Comparison of ENCODE assay signal across 14 cellular contexts in the genomic region with DNA sequence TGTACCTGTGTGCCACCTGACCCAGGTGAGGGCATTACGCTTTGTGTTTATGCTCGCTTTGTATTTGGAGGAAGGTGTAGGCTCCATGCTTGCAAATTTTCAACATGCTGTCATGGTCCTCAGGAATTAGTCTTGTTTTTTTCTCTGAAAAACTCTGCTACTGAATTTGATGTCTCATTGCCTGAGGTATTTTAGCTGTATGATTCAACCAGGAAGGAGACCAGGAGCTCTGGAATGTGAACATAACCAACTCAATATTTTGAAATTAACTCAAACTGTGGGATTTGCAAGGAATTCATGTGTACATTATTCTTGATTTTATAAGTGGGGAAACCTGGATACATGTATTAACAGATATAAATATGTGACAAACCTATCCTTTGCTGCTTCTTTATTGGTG.
DNase-seq lines count a peak whose midpoint lies in the region; ATAC-seq and TF ChIP-seq lines count a peak whose summit lies in the region.
"Had no signal": no experiment of that assay in that cellular context is flagged by ENCODE, and none has a peak within 500 bp of the region (broad histone marks: within the 10 kb centered on the region; RNA-seq: fewer than 3 reads in every experiment).

No MANE protein-coding gene starts in this region.

- H3K36me3 ChIP-seq in brain microvascular endothelial cell (replicated peaks), result no peaks in the 10 kb centered on the region

- peak overlapping the region; percentile 35 for H3K27ac ChIP-seq in brain microvascular endothelial cell
- H3K27ac ChIP-seq: HL-60 had no signal

- H3K36me3 Mint-ChIP-seq in activated CD4-positive, alpha-beta T cell treated with anti-CD3 and anti-CD28 coated beads for 36 hours (ENCODE audit: low read depth), result no peaks in the 10 kb centered on the region
- no peaks in the 10 kb centered on the region for H3K36me3 Mint-ChIP-seq in effector memory CD8-positive, alpha-beta T cell (ENCODE audit: insufficient read depth)
- H3K36me3 Mint-ChIP-seq in activated CD8-positive, alpha-beta memory T cell treated with anti-CD3 and anti-CD28 coated beads, Interleukin-2, amount 10 ng/mL, durations not matched to agents 7 days and 5 days, result no peaks in the 10 kb centered on the region

- POLR2A ChIA-PET in AG04449 (lab: Yijun Ruan, JAX), result no interaction called here
- POLR2A ChIA-PET in activated CD4-positive, alpha-beta T cell treated with anti-CD3 and anti-CD28 coated beads for 36 hours (lab: Charles Lee), result no interaction called here

- no peaks in the 10 kb centered on the region for H3K27me3 ChIP-seq in brain microvascular endothelial cell (replicated peaks)

- no peak overlapping the region for H3K4me3 Mint-ChIP-seq in activated CD4-positive, alpha-beta T cell treated with anti-CD3 and anti-CD28 coated beads for 36 hours
- H3K4me3 Mint-ChIP-seq in effector memory CD8-positive, alpha-beta T cell, result no peak overlapping the region
- no peak overlapping the region for H3K4me3 Mint-ChIP-seq in activated CD8-positive, alpha-beta memory T cell treated with anti-CD3 and anti-CD28 coated beads, Interleukin-2, amount 10 ng/mL, durations not matched to agents 7 days and 5 days

- H3K27ac Mint-ChIP-seq in activated CD4-positive, alpha-beta T cell treated with anti-CD3 and anti-CD28 coated beads for 36 hours, result no peak overlapping the region
- no peak overlapping the region for H3K27ac Mint-ChIP-seq in effector memory CD8-positive, alpha-beta T cell
- no peak overlapping the region for H3K27ac Mint-ChIP-seq in activated CD8-positive, alpha-beta memory T cell treated with anti-CD3 and anti-CD28 coated beads, Interleukin-2, amount 10 ng/mL, durations not matched to agents 7 days and 5 days

- H3K4me3 ChIP-seq in AG04449 (ENCODE audit: low read depth, low read length) (no peak overlapping the region), brain microvascular endothelial cell (ENCODE audit: low read depth, low read length) (no peak overlapping the region)

- no peak for ATAC-seq in activated CD4-positive, alpha-beta T cell treated with anti-CD3 and anti-CD28 coated beads for 36 hours
- no peak for ATAC-seq in effector memory CD8-positive, alpha-beta T cell (replicated peaks)
- ATAC-seq in activated CD8-positive, alpha-beta memory T cell treated with anti-CD3 and anti-CD28 coated beads, Interleukin-2, amount 10 ng/mL, durations not matched to agents 7 days and 5 days, result no peak

- CTCF ChIA-PET in AG04449 (lab: Yijun Ruan, JAX), result no interaction called here
- CTCF ChIA-PET in activated CD4-positive, alpha-beta T cell treated with anti-CD3 and anti-CD28 coated beads for 36 hours (lab: Charles Lee), result no interaction called here
- CTCF ChIA-PET in activated CD8-positive, alpha-beta memory T cell treated with anti-CD3 and anti-CD28 coated beads, Interleukin-2, amount 10 ng/mL, durations not matched to agents 7 days and 5 days (lab: Charles Lee), result no interaction called here

- TF ChIP-seq CTCF in AG04449 (IDR thresholded peaks at IDR 0.05; ENCODE audit: insufficient read depth, low read length, missing control alignments) (no peak), brain microvascular endothelial cell (IDR thresholded peaks at IDR 0.05; ENCODE audit: low read depth, low read length, missing control alignments) (no peak)

- peak; percentile 64 for DNase-seq in AG04449 (ENCODE audit: low read depth, low spot score)
- DNase-seq in HS-27A (ENCODE audit: low read depth), result peak; percentile 68
- DNase-seq in brain microvascular endothelial cell, result peak; percentile 65
- DNase-seq in kidney tubule cell (ENCODE audit: low spot score), result peak; percentile 88
- DNase-seq in activated CD4-positive, alpha-beta T cell treated with anti-CD3 and anti-CD28 coated beads for 36 hours, result no peak
- no peak for DNase-seq in effector memory CD8-positive, alpha-beta T cell
- no peak for DNase-seq in germinal center (ENCODE audit: low spot score)
- DNase-seq in activated CD8-positive, alpha-beta memory T cell treated with anti-CD3 and anti-CD28 coated beads, Interleukin-2, amount 10 ng/mL, durations not matched to agents 7 days and 5 days, result no peak
- DNase-seq: cerebellar nuclear complex; erythroblast; NCI-H2081; Right ventricle myocardium superior; stimulated activated CD4-positive, alpha-beta T cell treated with anti-CD3 and anti-CD28 coated beads, Interleukin-12 subunit alpha, Interleukin-12 subunit beta, amount 100 ng/mL, for 4 hours had no signal

- no peaks in the 10 kb centered on the region for H3K27me3 Mint-ChIP-seq in activated CD4-positive, alpha-beta T cell treated with anti-CD3 and anti-CD28 coated beads for 36 hours
- no peaks in the 10 kb centered on the region for H3K27me3 Mint-ChIP-seq in effector memory CD8-positive, alpha-beta T cell
- no peaks in the 10 kb centered on the region for H3K27me3 Mint-ChIP-seq in activated CD8-positive, alpha-beta memory T cell treated with anti-CD3 and anti-CD28 coated beads, Interleukin-2, amount 10 ng/mL, durations not matched to agents 7 days and 5 days

- in situ Hi-C loops in brain microvascular endothelial cell (cut with HindIII; ENCODE audit: low pct_ligation_motif_present, low sequenced_read_pairs), result no loop called here

- H3K9me3 Mint-ChIP-seq in activated CD4-positive, alpha-beta T cell treated with anti-CD3 and anti-CD28 coated beads for 36 hours (ENCODE audit: low read depth), result no peaks in the 10 kb centered on the region
- no peaks in the 10 kb centered on the region for H3K9me3 Mint-ChIP-seq in effector memory CD8-positive, alpha-beta T cell
- no peaks in the 10 kb centered on the region for H3K9me3 Mint-ChIP-seq in activated CD8-positive, alpha-beta memory T cell treated with anti-CD3 and anti-CD28 coated beads, Interleukin-2, amount 10 ng/mL, durations not matched to agents 7 days and 5 days (ENCODE audit: low read depth)

- no peaks in the 10 kb centered on the region for H3K4me1 Mint-ChIP-seq in activated CD4-positive, alpha-beta T cell treated with anti-CD3 and anti-CD28 coated beads for 36 hours
- no peaks in the 10 kb centered on the region for H3K4me1 Mint-ChIP-seq in effector memory CD8-positive, alpha-beta T cell (ENCODE audit: low read depth in 2 of 2)
- H3K4me1 Mint-ChIP-seq in activated CD8-positive, alpha-beta memory T cell treated with anti-CD3 and anti-CD28 coated beads, Interleukin-2, amount 10 ng/mL, durations not matched to agents 7 days and 5 days, result no peaks in the 10 kb centered on the region

- intact Hi-C loops in activated CD4-positive, alpha-beta T cell treated with anti-CD3 and anti-CD28 coated beads for 36 hours (cut with DNase I, micrococcal nuclease), result no loop called here

Comparison
In these comparisons a context has a peak if more than half of its experiments do, and no peak if none do; other contexts are left out.
1. DNase-seq: peak in AG04449 (single experiment), HS-27A (single experiment), brain microvascular endothelial cell (single experiment) and kidney tubule cell (single experiment); none in activated CD4-positive, alpha-beta T cell treated with anti-CD3 and anti-CD28 coated beads for 36 hours (single experiment), effector memory CD8-positive, alpha-beta T cell (0 of 3), germinal center (single experiment) and activated CD8-positive, alpha-beta memory T cell treated with anti-CD3 and anti-CD28 coated beads, Interleukin-2, amount 10 ng/mL, durations not matched to agents 7 days and 5 days (single experiment).